In genomic region chr4:113294910-113295309, GRCh38 we compare ENCODE assay signal across 17 cellular contexts.
DNase-seq lines count a peak whose midpoint lies in the region; ATAC-seq and TF ChIP-seq lines count a peak whose summit lies in the region.
"Had no signal": no experiment of that assay in that cellular context is flagged by ENCODE, and none has a peak within 500 bp of the region (broad histone marks: within the 10 kb centered on the region; RNA-seq: fewer than 3 reads in every experiment).

No MANE protein-coding gene starts in this region.

- peaks cover 0 to 8% (median 0%) of the 10 kb centered on the region in 4 donors for H3K4me1 ChIP-seq in upper lobe of left lung

- H3K36me3 Mint-ChIP-seq in nephron progenitor cell (ENCODE audit: low read depth), result no peaks in the 10 kb centered on the region
- H3K36me3 Mint-ChIP-seq in activated naive CD4-positive, alpha-beta T cell treated with anti-CD3 and anti-CD28 coated beads, Interleukin-2, amount 50 U/mL, for 72 hours, result no peaks in the 10 kb centered on the region
- H3K36me3 Mint-ChIP-seq: CD14-positive monocyte had no signal

- H3K27me3 Mint-ChIP-seq in nephron progenitor cell (ENCODE audit: low read depth, poor library complexity), result no peaks in the 10 kb centered on the region
- H3K27me3 Mint-ChIP-seq: dendritic cell treated with granulocyte-macrophage colony-stimulating factor and Interleukin-4, amounts not matched to agents 40 ng/mL and 50 ng/mL, for 4 days had no signal

- no peaks in the 10 kb centered on the region for H3K27me3 ChIP-seq in AG04450 (ENCODE audit: control insufficient read depth, insufficient read depth, low read length)
- no peaks in the 10 kb centered on the region for H3K27me3 ChIP-seq in upper lobe of left lung

- DNase-seq in AG04450 (ENCODE audit: low read depth, low spot score) (no peak), coronary artery (ENCODE audit: low spot score) (no peak), midbrain (lab: John Stamatoyannopoulos, UW) (peak; percentile 46), nephron progenitor cell (no peak), upper lobe of left lung (no peak)
- no peak for DNase-seq in activated naive CD4-positive, alpha-beta T cell treated with anti-CD3 and anti-CD28 coated beads, Interleukin-2, amount 50 U/mL, for 72 hours (ENCODE audit: low spot score in 2 of 2)
- DNase-seq: activated CD8-positive, alpha-beta memory T cell treated with anti-CD3 and anti-CD28 coated beads for 24 hours; aorta; NCI-H1694 treated with DMSO at 0.1 percent for 48 hours; NCI-H524; stimulated activated CD4-positive, alpha-beta T cell treated with anti-CD3 and anti-CD28 coated beads, Interleukin-15, amount 100 ng/mL, for 24 hours had no signal

- POLR2A ChIA-PET in AG04450 (lab: Yijun Ruan, JAX), result no interaction called here

- no peak for TF ChIP-seq EP300 in upper lobe of left lung (IDR thresholded peaks at IDR 0.05)

- H3K9me3 ChIP-seq in AG04450 (ENCODE audit: control insufficient read depth, insufficient read depth, low read length) (no peaks in the 10 kb centered on the region), upper lobe of left lung (no peaks in the 10 kb centered on the region)

- TF ChIP-seq POLR2A in upper lobe of left lung (IDR thresholded peaks at IDR 0.05), result no peak

- H3K4me3 Mint-ChIP-seq in nephron progenitor cell, result no peak overlapping the region
- H3K4me3 Mint-ChIP-seq: CD14-positive monocyte; dendritic cell treated with granulocyte-macrophage colony-stimulating factor and Interleukin-4, amounts not matched to agents 40 ng/mL and 50 ng/mL, for 4 days had no signal

- no peaks in the 10 kb centered on the region for H3K9me3 Mint-ChIP-seq in nephron progenitor cell
- H3K9me3 Mint-ChIP-seq in activated naive CD4-positive, alpha-beta T cell treated with anti-CD3 and anti-CD28 coated beads, Interleukin-2, amount 50 U/mL, for 72 hours, result no peaks in the 10 kb centered on the region
- H3K9me3 Mint-ChIP-seq: activated T-helper 2 cell treated with anti-CD3 and anti-CD28 coated beads, Interferon-gamma antibody, Interleukin-2, Interleukin-4, amounts not matched to agents 10 μg/mL and 5 μg/mL and 100 μg/mL, durations not matched to agents 14 hours and 24 hours and 36 hours; CD14-positive monocyte; dendritic cell treated with granulocyte-macrophage colony-stimulating factor and Interleukin-4, amounts not matched to agents 40 ng/mL and 50 ng/mL, for 4 days had no signal

- 75 to 83% methylated on average over 1 of the region's 1 CpG for WGBS in upper lobe of left lung, 2 donors

- H3K27ac ChIP-seq in AG04450 (ENCODE audit: low read depth, low read length) (no peak overlapping the region), coronary artery (no peak overlapping the region), upper lobe of left lung (no peak overlapping the region)

- H3K27ac Mint-ChIP-seq in nephron progenitor cell, result no peak overlapping the region
- no peak overlapping the region for H3K27ac Mint-ChIP-seq in activated naive CD4-positive, alpha-beta T cell treated with anti-CD3 and anti-CD28 coated beads, Interleukin-2, amount 50 U/mL, for 72 hours
- H3K27ac Mint-ChIP-seq: activated T-helper 2 cell treated with anti-CD3 and anti-CD28 coated beads, Interferon-gamma antibody, Interleukin-2, Interleukin-4, amounts not matched to agents 10 μg/mL and 5 μg/mL and 100 μg/mL, durations not matched to agents 14 hours and 24 hours and 36 hours; CD14-positive monocyte; dendritic cell treated with granulocyte-macrophage colony-stimulating factor and Interleukin-4, amounts not matched to agents 40 ng/mL and 50 ng/mL, for 4 days had no signal

- TF ChIP-seq CTCF in AG04450 (IDR thresholded peaks at IDR 0.05; ENCODE audit: low read depth, low read length) (peak; percentile 11; the same call in 1 of the 2 replicates), LNCAP (IDR thresholded peaks at IDR 0.05) (0 out of 2 replicates have a peak, but pooled peaks have one; percentile 12), coronary artery (IDR thresholded peaks at IDR 0.05) (no peak), nephron progenitor cell (IDR thresholded peaks at IDR 0.05) (no peak), upper lobe of left lung (IDR thresholded peaks at IDR 0.05) (no peak)

- no peaks in the 10 kb centered on the region for H3K36me3 ChIP-seq in upper lobe of left lung

- H3K4me1 Mint-ChIP-seq in nephron progenitor cell, result peaks cover 28% of the 10 kb centered on the region
- H3K4me1 Mint-ChIP-seq: CD14-positive monocyte had no signal

- no peak overlapping the region for H3K4me3 ChIP-seq in AG04450 (ENCODE audit: low read depth, low read length)
- peak overlapping the region; percentile 67 for H3K4me3 ChIP-seq in coronary artery
- H3K4me3 ChIP-seq in upper lobe of left lung, result no peak overlapping the region

- no peak for ATAC-seq in upper lobe of left lung (ENCODE audit: low FRiP score in 2 of 2)
- no peak for ATAC-seq in GM21390 (IDR thresholded peaks at IDR 0.05; ENCODE audit: unreplicated experiment)
- ATAC-seq in activated naive CD4-positive, alpha-beta T cell treated with anti-CD3 and anti-CD28 coated beads, Interleukin-2, amount 50 U/mL, for 72 hours, result no peak
- ATAC-seq: esophagus mucosa had no signal

- CTCF ChIA-PET in AG04450 (lab: Charles Lee), result interaction anchor here (1.2 to 9.3 kb wide), 2 partner anchors 16 to 100 kb away, joined by 3 to 63 read pairs; no protein-coding TSS in a partner anchor

Comparison
In these comparisons a context has a peak if more than half of its experiments do, and no peak if none do; other contexts are left out.
1. CTCF ChIP-seq: peak in AG04450 (single experiment) and LNCAP (single experiment); none in coronary artery (single experiment), nephron progenitor cell (single experiment) and upper lobe of left lung (0 of 6).